Comparison of ENCODE assay signal across 8 cellular contexts in the genomic region with DNA sequence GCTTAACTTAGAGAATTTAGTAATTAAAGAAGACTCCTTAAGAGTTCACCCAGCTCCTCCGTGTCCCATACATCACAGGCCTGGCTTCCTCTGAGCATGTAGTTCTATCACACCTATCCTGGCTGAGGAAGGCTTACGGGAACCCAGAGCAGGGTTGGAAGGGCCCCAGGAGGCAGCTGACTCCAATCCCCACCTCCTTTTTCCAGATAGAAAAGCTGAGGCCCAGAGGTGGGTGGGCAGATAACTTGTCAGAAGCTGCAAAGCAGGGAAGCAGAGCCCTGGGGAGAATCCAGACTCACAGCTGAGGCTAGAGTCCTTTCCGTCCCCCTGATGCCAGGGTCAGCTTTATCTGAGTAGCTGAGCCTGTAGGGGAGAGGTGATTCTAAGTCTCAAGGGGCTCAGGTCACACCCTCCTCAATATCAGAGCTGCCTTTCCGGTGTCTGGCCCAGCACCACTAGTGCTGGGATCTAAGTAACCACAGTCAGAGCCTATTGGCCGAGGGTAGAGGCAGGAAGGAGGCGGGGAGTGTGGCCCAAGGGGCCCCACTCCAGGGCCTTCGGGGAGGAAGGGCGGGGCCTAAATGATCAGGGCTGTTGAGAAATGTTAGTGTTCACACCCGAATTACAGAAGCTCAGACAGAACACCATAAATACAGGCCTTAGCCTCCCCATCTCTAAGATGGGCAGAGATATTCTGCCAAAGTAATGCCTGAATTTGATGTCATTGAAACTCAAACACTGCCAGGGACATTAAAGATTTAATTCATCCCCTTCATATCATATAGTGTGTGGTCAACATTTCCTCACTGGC. TPM values are rescaled to one million over a fixed set of nuclear protein-coding genes. Genes with fewer than 3 reads are reported as not detected.
A peak's percentile ranks its signal among the peaks of the same experiment; 100 is the strongest.
DNase-seq lines count a peak whose midpoint lies in the region; ATAC-seq, FAIRE-seq and TF ChIP-seq lines count a peak whose summit lies in the region.

No MANE protein-coding gene starts in this region.

- H3K9me3 Mint-ChIP-seq in activated naive CD8-positive, alpha-beta T cell treated with anti-CD3 and anti-CD28 coated beads, Interleukin-2, amount 50 U/mL, for 24 hours = no peaks in the 10 kb centered on the region

- DNase-seq in GM19238 (ENCODE audit: insufficient read length, low spot score) (peak; percentile 80), T follicular helper cell (ENCODE audit: low read depth) (peak; percentile 71), keratinocyte (ENCODE audit: low read depth, low spot score) (no peak), NCI-H510A treated with DMSO at 0.1 percent for 48 hours (lab: John Stamatoyannopoulos, UW) (no peak), cerebellum (ENCODE audit: low spot score) (no peak)
- peak; percentile 86 for DNase-seq in activated naive CD8-positive, alpha-beta T cell treated with anti-CD3 and anti-CD28 coated beads, Interleukin-2, amount 50 U/mL, for 24 hours
- DNase-seq in stimulated activated CD4-positive, alpha-beta T cell treated with anti-CD3 and anti-CD28 coated beads, TNF-alpha, amount 100 ng/mL, for 1 hour (ENCODE audit: low read depth in 3 of 3, low spot score in 1 of 3) = peak; percentile 54 to 75 (median 75)

- H3K9me1 ChIP-seq in keratinocyte (ENCODE audit: control insufficient read depth, extremely low read depth, insufficient read depth, low read length) = no peaks in the 10 kb centered on the region

- peaks cover 88% of the 10 kb centered on the region for H3K4me1 Mint-ChIP-seq in activated naive CD8-positive, alpha-beta T cell treated with anti-CD3 and anti-CD28 coated beads, Interleukin-2, amount 50 U/mL, for 24 hours

- no peaks in the 10 kb centered on the region for H3K27me3 ChIP-seq in keratinocyte (ENCODE audit: control insufficient read depth, extremely low read depth, insufficient read depth, low read length)

- H3K27ac ChIP-seq in keratinocyte (ENCODE audit: control insufficient read depth, insufficient read depth, low read length) = no peak overlapping the region

- dilution Hi-C loops in keratinocyte (cut with MboI; ENCODE audit: extremely low pct_ligation_motif_present, low sequenced_read_pairs) = no loop called here

- no peaks in the 10 kb centered on the region for H3K79me2 ChIP-seq in keratinocyte (ENCODE audit: control insufficient read depth, insufficient read depth, low read length)

- H3K4me1 ChIP-seq in keratinocyte (ENCODE audit: control insufficient read depth, extremely low read depth, insufficient read depth, low read length) = peaks cover 5% of the 10 kb centered on the region

- no peaks in the 10 kb centered on the region for H3K9me3 ChIP-seq in keratinocyte (ENCODE audit: control insufficient read depth, low read depth, low read length)

- no peak overlapping the region for H3K9ac ChIP-seq in keratinocyte (ENCODE audit: control insufficient read depth, extremely low read depth, insufficient read depth, low read length)

- H3K27me3 Mint-ChIP-seq in activated naive CD8-positive, alpha-beta T cell treated with anti-CD3 and anti-CD28 coated beads, Interleukin-2, amount 50 U/mL, for 24 hours = no peaks in the 10 kb centered on the region

- peak overlapping the region; percentile 17 for H2AFZ ChIP-seq in keratinocyte (ENCODE audit: control insufficient read depth, low read length)

- H3K36me3 Mint-ChIP-seq in activated naive CD8-positive, alpha-beta T cell treated with anti-CD3 and anti-CD28 coated beads, Interleukin-2, amount 50 U/mL, for 24 hours (ENCODE audit: low read depth) = peaks cover 38% of the 10 kb centered on the region

- peak; percentile 76 for ATAC-seq in HG03159 (IDR thresholded peaks at IDR 0.05; ENCODE audit: unreplicated experiment)
- ATAC-seq in activated naive CD8-positive, alpha-beta T cell treated with anti-CD3 and anti-CD28 coated beads, Interleukin-2, amount 50 U/mL, for 24 hours = peak; percentile 87

- H4K20me1 ChIP-seq in keratinocyte (ENCODE audit: control insufficient read depth, extremely low read depth, insufficient read depth, low read length) = no peaks in the 10 kb centered on the region

- no peak overlapping the region for H3K4me2 ChIP-seq in keratinocyte (ENCODE audit: control insufficient read depth, extremely low read depth, insufficient read depth, low read depth, low read length)

- no peak for TF ChIP-seq CTCF in keratinocyte (optimal IDR thresholded peaks at IDR 0.05 in 1 of 3, IDR thresholded peaks at IDR 0.05 in 1 of 3, conservative IDR thresholded peaks at IDR 0.05 in 1 of 3; ENCODE audit: extremely low read depth in 1 of 3, insufficient read depth in 2 of 3, low read length in 3 of 3)

- FAIRE-seq in keratinocyte (lab: Jason Lieb, UNC) = no peak

- H3K4me3 Mint-ChIP-seq in activated naive CD8-positive, alpha-beta T cell treated with anti-CD3 and anti-CD28 coated beads, Interleukin-2, amount 50 U/mL, for 24 hours = peak overlapping the region; percentile 88

- peak overlapping the region; percentile 91 for H3K27ac Mint-ChIP-seq in activated naive CD8-positive, alpha-beta T cell treated with anti-CD3 and anti-CD28 coated beads, Interleukin-2, amount 50 U/mL, for 24 hours

- H3K4me3 ChIP-seq in keratinocyte (ENCODE audit: control insufficient read depth in 2 of 3, extremely low read depth in 1 of 3, insufficient read depth in 2 of 3, low read depth in 1 of 3, low read length in 3 of 3) = no peak overlapping the region

- H3K36me3 ChIP-seq in keratinocyte (ENCODE audit: control insufficient read depth in 2 of 2, extremely low read depth in 1 of 2, insufficient read depth in 2 of 2, low read length in 2 of 2) = no peaks in the 10 kb centered on the region

RNA-seq across cellular contexts. Expression of gene CCDC69, which starts 9.9 kb away (rescaled TPM):
- polyA plus RNA-seq in keratinocyte = 3.5 to 4.5 TPM (median 4.1 TPM) in 3 replicates
- polyA plus RNA-seq in keratinocyte (2011; ENCODE audit: low read depth) = 4.8 TPM
- polyA plus RNA-seq in keratinocyte (2011; cell fraction: cytosol; rRNA removed) = 4.1 and 5.2 TPM in 2 replicates
- 1.5 and 1.8 TPM in 2 replicates for polyA plus RNA-seq in keratinocyte (2011; cell fraction: nucleus; rRNA removed)
- 2.0 and 3.8 TPM in 2 replicates for polyA plus RNA-seq in keratinocyte (2012; ENCODE audit: low replicate concordance)
- 3.6 to 3.8 TPM (median 3.7 TPM) in 3 replicates for polyA minus RNA-seq in keratinocyte
- polyA minus RNA-seq in keratinocyte (2011; cell fraction: cytosol; rRNA and poly(A)+ RNA removed) = 6.9 TPM
- polyA minus RNA-seq in keratinocyte (2011; cell fraction: nucleus; rRNA and poly(A)+ RNA removed) = 1.1 and 1.5 TPM in 2 replicates
- total RNA-seq in cerebellum = 0.36 TPM

RNA-seq across cellular contexts. Expression of gene GM2A, which starts 39.0 kb away (rescaled TPM):
- 98.5 to 167 TPM (median 117 TPM) in 3 replicates for polyA plus RNA-seq in keratinocyte
- polyA plus RNA-seq in keratinocyte (2011; ENCODE audit: low read depth) = 64.8 TPM
- 149 and 152 TPM in 2 replicates for polyA plus RNA-seq in keratinocyte (2011; cell fraction: cytosol; rRNA removed)
- 196 and 231 TPM in 2 replicates for polyA plus RNA-seq in keratinocyte (2011; cell fraction: nucleus; rRNA removed)
- polyA plus RNA-seq in keratinocyte (2012; ENCODE audit: low replicate concordance) = 125 and 194 TPM in 2 replicates
- polyA minus RNA-seq in keratinocyte = 133 to 264 TPM (median 155 TPM) in 3 replicates
- polyA minus RNA-seq in keratinocyte (2011; cell fraction: cytosol; rRNA and poly(A)+ RNA removed) = 148 TPM
- polyA minus RNA-seq in keratinocyte (2011; cell fraction: nucleus; rRNA and poly(A)+ RNA removed) = 103 and 169 TPM in 2 replicates
- total RNA-seq in cerebellum = 13.5 TPM

RNA-seq across cellular contexts. Expression of gene ANXA6, which starts 56.4 kb away (rescaled TPM):
- polyA plus RNA-seq in keratinocyte = 37.0 to 58.2 TPM (median 43.8 TPM) in 3 replicates
- polyA plus RNA-seq in keratinocyte (2011; ENCODE audit: low read depth) = 1.7 TPM
- 21.0 and 25.0 TPM in 2 replicates for polyA plus RNA-seq in keratinocyte (2011; cell fraction: cytosol; rRNA removed)
- 19.0 and 21.7 TPM in 2 replicates for polyA plus RNA-seq in keratinocyte (2011; cell fraction: nucleus; rRNA removed)
- polyA plus RNA-seq in keratinocyte (2012; ENCODE audit: low replicate concordance) = 0.92 and 59.9 TPM in 2 replicates
- polyA minus RNA-seq in keratinocyte = 42.3 to 61.6 TPM (median 44.7 TPM) in 3 replicates
- polyA minus RNA-seq in keratinocyte (2011; cell fraction: cytosol; rRNA and poly(A)+ RNA removed) = 31.8 TPM
- polyA minus RNA-seq in keratinocyte (2011; cell fraction: nucleus; rRNA and poly(A)+ RNA removed) = 10.0 and 16.7 TPM in 2 replicates
- 80.7 TPM for total RNA-seq in cerebellum

Comparison
In these comparisons a context has a peak if more than half of its experiments do, and no peak if none do; other contexts are left out.
1. DNase-seq: peak in GM19238 (single experiment), T follicular helper cell (single experiment), activated naive CD8-positive, alpha-beta T cell treated with anti-CD3 and anti-CD28 coated beads, Interleukin-2, amount 50 U/mL, for 24 hours (single experiment) and stimulated activated CD4-positive, alpha-beta T cell treated with anti-CD3 and anti-CD28 coated beads, TNF-alpha, amount 100 ng/mL, for 1 hour (3 of 3); none in keratinocyte (single experiment), NCI-H510A treated with DMSO at 0.1 percent for 48 hours (single experiment) and cerebellum (single experiment).